In genomic region chr10:104505521-104506041, GRCh38 we compare ENCODE assay signal across 3 cellular contexts.
TF ChIP-seq lines count a peak whose summit lies in the region.

No MANE protein-coding gene starts in this region.

TF ChIP-seq in GM23338, 12 proteins besides CTCF, POLR2A, EP300 and RAD21:
- TF ChIP-seq JUNB (IDR thresholded peaks at IDR 0.05; ENCODE audit: unreplicated experiment) (no peak), EZH2phosphoT487 (IDR thresholded peaks at IDR 0.05; ENCODE audit: unreplicated experiment) (no peak), ZNF114 (CRISPR knock-in tag; IDR thresholded peaks at IDR 0.05) (no peak), EZH2 (IDR thresholded peaks at IDR 0.05; ENCODE audit: low read depth, unreplicated experiment) (no peak)
- TF ChIP-seq, protein P1, sequence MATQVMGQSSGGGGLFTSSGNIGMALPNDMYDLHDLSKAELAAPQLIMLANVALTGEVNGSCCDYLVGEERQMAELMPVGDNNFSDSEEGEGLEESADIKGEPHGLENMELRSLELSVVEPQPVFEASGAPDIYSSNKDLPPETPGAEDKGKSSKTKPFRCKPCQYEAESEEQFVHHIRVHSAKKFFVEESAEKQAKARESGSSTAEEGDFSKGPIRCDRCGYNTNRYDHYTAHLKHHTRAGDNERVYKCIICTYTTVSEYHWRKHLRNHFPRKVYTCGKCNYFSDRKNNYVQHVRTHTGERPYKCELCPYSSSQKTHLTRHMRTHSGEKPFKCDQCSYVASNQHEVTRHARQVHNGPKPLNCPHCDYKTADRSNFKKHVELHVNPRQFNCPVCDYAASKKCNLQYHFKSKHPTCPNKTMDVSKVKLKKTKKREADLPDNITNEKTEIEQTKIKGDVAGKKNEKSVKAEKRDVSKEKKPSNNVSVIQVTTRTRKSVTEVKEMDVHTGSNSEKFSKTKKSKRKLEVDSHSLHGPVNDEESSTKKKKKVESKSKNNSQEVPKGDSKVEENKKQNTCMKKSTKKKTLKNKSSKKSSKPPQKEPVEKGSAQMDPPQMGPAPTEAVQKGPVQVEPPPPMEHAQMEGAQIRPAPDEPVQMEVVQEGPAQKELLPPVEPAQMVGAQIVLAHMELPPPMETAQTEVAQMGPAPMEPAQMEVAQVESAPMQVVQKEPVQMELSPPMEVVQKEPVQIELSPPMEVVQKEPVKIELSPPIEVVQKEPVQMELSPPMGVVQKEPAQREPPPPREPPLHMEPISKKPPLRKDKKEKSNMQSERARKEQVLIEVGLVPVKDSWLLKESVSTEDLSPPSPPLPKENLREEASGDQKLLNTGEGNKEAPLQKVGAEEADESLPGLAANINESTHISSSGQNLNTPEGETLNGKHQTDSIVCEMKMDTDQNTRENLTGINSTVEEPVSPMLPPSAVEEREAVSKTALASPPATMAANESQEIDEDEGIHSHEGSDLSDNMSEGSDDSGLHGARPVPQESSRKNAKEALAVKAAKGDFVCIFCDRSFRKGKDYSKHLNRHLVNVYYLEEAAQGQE (IDR thresholded peaks at IDR 0.05; ENCODE audit: unreplicated experiment), result no peak

TF ChIP-seq in HCT116, 20 proteins besides CTCF, POLR2A, EP300 and RAD21:
- no peak for TF ChIP-seq CEBPB (IDR thresholded peaks at IDR 0.05; ENCODE audit: low read depth)
- no peak for TF ChIP-seq ELF1 (IDR thresholded peaks at IDR 0.05; ENCODE audit: borderline replicate concordance, low read depth)
- no peak for TF ChIP-seq EZH2phosphoT487 (IDR thresholded peaks at IDR 0.05; ENCODE audit: borderline replicate concordance)
- no peak for TF ChIP-seq JUND (IDR thresholded peaks at IDR 0.05)
- TF ChIP-seq YY1 (IDR thresholded peaks at IDR 0.05; ENCODE audit: extremely low read depth, insufficient replicate concordance, low read depth, low read length), result no peak
- TF ChIP-seq EZH2 (IDR thresholded peaks at IDR 0.05), result no peak
- TF ChIP-seq, protein P2, sequence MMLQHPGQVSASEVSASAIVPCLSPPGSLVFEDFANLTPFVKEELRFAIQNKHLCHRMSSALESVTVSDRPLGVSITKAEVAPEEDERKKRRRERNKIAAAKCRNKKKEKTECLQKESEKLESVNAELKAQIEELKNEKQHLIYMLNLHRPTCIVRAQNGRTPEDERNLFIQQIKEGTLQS (IDR thresholded peaks at IDR 0.05), result no peak
- TF ChIP-seq, protein P3, sequence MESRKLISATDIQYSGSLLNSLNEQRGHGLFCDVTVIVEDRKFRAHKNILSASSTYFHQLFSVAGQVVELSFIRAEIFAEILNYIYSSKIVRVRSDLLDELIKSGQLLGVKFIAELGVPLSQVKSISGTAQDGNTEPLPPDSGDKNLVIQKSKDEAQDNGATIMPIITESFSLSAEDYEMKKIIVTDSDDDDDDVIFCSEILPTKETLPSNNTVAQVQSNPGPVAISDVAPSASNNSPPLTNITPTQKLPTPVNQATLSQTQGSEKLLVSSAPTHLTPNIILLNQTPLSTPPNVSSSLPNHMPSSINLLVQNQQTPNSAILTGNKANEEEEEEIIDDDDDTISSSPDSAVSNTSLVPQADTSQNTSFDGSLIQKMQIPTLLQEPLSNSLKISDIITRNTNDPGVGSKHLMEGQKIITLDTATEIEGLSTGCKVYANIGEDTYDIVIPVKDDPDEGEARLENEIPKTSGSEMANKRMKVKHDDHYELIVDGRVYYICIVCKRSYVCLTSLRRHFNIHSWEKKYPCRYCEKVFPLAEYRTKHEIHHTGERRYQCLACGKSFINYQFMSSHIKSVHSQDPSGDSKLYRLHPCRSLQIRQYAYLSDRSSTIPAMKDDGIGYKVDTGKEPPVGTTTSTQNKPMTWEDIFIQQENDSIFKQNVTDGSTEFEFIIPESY (IDR thresholded peaks at IDR 0.05; ENCODE audit: extremely low read depth, insufficient replicate concordance, low read length), result no peak
- TF ChIP-seq SP1 (IDR thresholded peaks at IDR 0.05; ENCODE audit: low read depth), result no peak
- TF ChIP-seq TCF7L2 (IDR thresholded peaks at IDR 0.05; ENCODE audit: borderline replicate concordance, extremely low read depth, insufficient read depth, insufficient read length), result no peak
- no peak for TF ChIP-seq ZFX (IDR thresholded peaks at IDR 0.05)
- TF ChIP-seq FOSL1 (IDR thresholded peaks at IDR 0.05; ENCODE audit: low read depth), result no peak

TF ChIP-seq in H1, 55 proteins besides CTCF, POLR2A, EP300 and RAD21:
- TF ChIP-seq NANOG (IDR thresholded peaks at IDR 0.05; ENCODE audit: insufficient read depth, low read depth, low read length, poor library complexity, severe bottlenecking) (no peak), CBX8 (IDR thresholded peaks at IDR 0.05; ENCODE audit: borderline replicate concordance, low read depth, low read length) (no peak), TBP (IDR thresholded peaks at IDR 0.05; ENCODE audit: low read depth, low read length) (no peak), CEBPB (IDR thresholded peaks at IDR 0.05; ENCODE audit: low read depth, low read length) (no peak), CHD2 (IDR thresholded peaks at IDR 0.05; ENCODE audit: low read length) (no peak), EGR1 (IDR thresholded peaks at IDR 0.05; ENCODE audit: borderline replicate concordance, low read depth, low read length) (no peak), JUND (IDR thresholded peaks at IDR 0.05; ENCODE audit: low read length) (no peak), RFX5 (IDR thresholded peaks at IDR 0.05; ENCODE audit: borderline replicate concordance, low read depth, low read length) (no peak)
